ENCODE assay signal across 8 cellular contexts in the genomic region with DNA sequence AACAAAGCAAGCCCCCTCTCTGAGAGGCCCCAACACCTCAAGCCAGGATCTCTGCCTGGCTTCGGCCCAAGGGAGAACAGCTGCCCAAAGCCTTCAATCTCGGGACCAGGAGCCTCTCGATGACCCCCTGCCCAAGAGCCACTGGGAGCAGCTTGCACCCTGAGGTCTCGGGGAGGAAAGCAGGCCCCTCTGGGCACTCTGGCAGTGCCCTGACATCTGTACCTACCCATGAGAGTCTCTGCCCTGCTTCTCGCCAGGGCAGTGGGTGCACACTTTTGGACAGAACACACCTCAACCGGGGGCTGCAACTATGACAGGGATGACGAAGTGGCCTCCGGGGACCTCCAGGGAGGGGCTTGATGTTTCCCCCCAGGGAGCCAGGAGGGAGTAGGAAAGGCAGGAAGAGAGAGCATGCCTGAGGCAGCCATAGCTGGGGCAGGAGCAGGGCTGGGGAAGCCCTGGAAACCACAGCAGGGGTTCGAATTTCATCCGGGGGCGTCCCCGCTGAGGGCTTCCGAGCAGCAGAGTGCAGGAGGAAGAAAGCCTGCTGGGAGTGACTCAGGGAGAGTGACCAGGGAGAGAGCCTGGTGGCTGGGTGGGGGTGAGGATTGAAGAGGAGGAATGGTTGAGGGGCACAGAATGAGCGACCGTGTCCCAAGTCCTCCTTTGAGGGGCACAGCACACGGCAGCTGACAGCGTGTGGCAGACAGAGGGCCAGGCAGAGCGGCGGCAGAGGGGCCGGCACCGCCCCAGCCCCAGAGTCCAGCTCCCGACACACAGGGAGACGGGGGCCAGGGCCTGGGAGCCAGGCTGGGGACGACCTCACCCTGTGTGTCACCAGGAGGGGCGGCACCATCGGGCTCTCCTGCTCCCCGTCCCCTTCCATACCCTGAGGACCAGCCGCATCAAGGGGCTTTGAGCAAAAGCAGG. TPM values are rescaled to one million over a fixed set of nuclear protein-coding genes. Genes with fewer than 3 reads are reported as not detected.
DNase-seq lines count a peak whose midpoint lies in the region; FAIRE-seq and TF ChIP-seq lines count a peak whose summit lies in the region.

No MANE protein-coding gene starts in this region.

- H3K4me1 ChIP-seq in Loucy (ENCODE audit: insufficient read depth, low read length, poor library complexity, severe bottlenecking), result peaks cover 36% of the 10 kb centered on the region
- H3K4me1 ChIP-seq in kidney (ENCODE audit: control insufficient read depth in 1 of 2, insufficient read depth in 1 of 2, low read depth in 1 of 2, low read length in 2 of 2), result peaks cover 0 to 7% of the 10 kb centered on the region in 2 donors
- peaks cover 2 to 29% (median 24%) of the 10 kb centered on the region in 5 donors for H3K4me1 ChIP-seq in subcutaneous abdominal adipose tissue (ENCODE audit: control insufficient read depth in 5 of 5, insufficient read depth in 5 of 5, low read length in 5 of 5)

- H3K36me3 ChIP-seq in Loucy (ENCODE audit: insufficient read depth, low read length) (peaks cover 21% of the 10 kb centered on the region; the same call in 1 of the 2 replicates), kidney (ENCODE audit: control insufficient read depth in 1 of 2, insufficient read depth in 2 of 2, low read length in 2 of 2) (peaks cover 4% of the 10 kb centered on the region in 2 donors), subcutaneous abdominal adipose tissue (ENCODE audit: control insufficient read depth in 5 of 5, insufficient read depth in 5 of 5, low read length in 5 of 5) (peaks cover 0 to 22% (median 15%) of the 10 kb centered on the region in 5 donors)

- peaks cover 52% of the 10 kb centered on the region for H4K20me1 ChIP-seq in Loucy (ENCODE audit: insufficient read depth, low read length, poor library complexity, severe bottlenecking)

- H3K27me3 ChIP-seq in Loucy (ENCODE audit: insufficient read depth, low read length, poor library complexity, severe bottlenecking), result no peaks in the 10 kb centered on the region
- H3K27me3 ChIP-seq in subcutaneous abdominal adipose tissue (ENCODE audit: control insufficient read depth in 5 of 5, insufficient read depth in 4 of 5, low read length in 5 of 5), result peaks cover 0 to 4% (median 0%) of the 10 kb centered on the region in 5 donors

- H2AFZ ChIP-seq in Loucy (ENCODE audit: low read length), result no peak overlapping the region

- H3K9ac ChIP-seq in Loucy (ENCODE audit: low read depth, low read length, poor library complexity, severe bottlenecking) (peak overlapping the region; percentile 82), kidney (ENCODE audit: low read length in 2 of 2) (no peak overlapping the region), subcutaneous abdominal adipose tissue (ENCODE audit: low read length in 5 of 5) (peak overlapping the region in 3 of 5 donors; percentile 50 to 66 (median 54))

- H3K4me3 ChIP-seq in Loucy (ENCODE audit: low read length, poor library complexity, severe bottlenecking) (peak overlapping the region; percentile 78), astrocyte of the cerebellum (ENCODE audit: low read depth, low read length) (peak overlapping the region; percentile 53), kidney (ENCODE audit: low read length in 2 of 2) (peak overlapping the region; percentile 42 to 53), subcutaneous abdominal adipose tissue (ENCODE audit: low read depth in 1 of 5, low read length in 5 of 5) (peak overlapping the region; percentile 52 to 77 (median 68))

- FAIRE-seq in kidney (lab: Jason Lieb, UNC), result no peak

- intact Hi-C loops in kidney (cut with DNase I), result no loop called here

- in situ Hi-C loops in astrocyte of the cerebellum (cut with HindIII; ENCODE audit: low sequenced_read_pairs), result no loop called here

- peak; percentile 84 for DNase-seq in ELR (ENCODE audit: low read depth)
- no peak for DNase-seq in astrocyte of the cerebellum (ENCODE audit: low read depth)
- DNase-seq in kidney, result peak; percentile 74
- no peak for DNase-seq in MV-4-11 (lab: John Stamatoyannopoulos, UW)
- DNase-seq in CD1c-positive myeloid dendritic cell (ENCODE audit: extremely low spot score), result no peak
- no peak for DNase-seq in cerebellar cortex (ENCODE audit: low spot score)

- TF ChIP-seq CTCF in Loucy (conservative IDR thresholded peaks at IDR 0.05; ENCODE audit: low read length) (no peak), astrocyte of the cerebellum (IDR thresholded peaks at IDR 0.05; ENCODE audit: low read depth, low read length, missing control alignments) (no peak), kidney (IDR thresholded peaks at IDR 0.05; ENCODE audit: borderline replicate concordance, extremely low read depth, insufficient read depth) (no peak)

- H3K27ac ChIP-seq in kidney (ENCODE audit: low read depth in 2 of 2, low read length in 2 of 2) (no peak overlapping the region), subcutaneous abdominal adipose tissue (ENCODE audit: low read depth, low read length) (no peak overlapping the region)

- H3F3A ChIP-seq in Loucy (ENCODE audit: low read depth), result no peaks in the 10 kb centered on the region

- H3K4me2 ChIP-seq in Loucy (ENCODE audit: low read depth, low read length, poor library complexity, severe bottlenecking), result peak overlapping the region; percentile 81

- H3K9me3 ChIP-seq in Loucy (ENCODE audit: insufficient read depth, low read depth, low read length), result no peaks in the 10 kb centered on the region
- no peaks in the 10 kb centered on the region for H3K9me3 ChIP-seq in kidney (ENCODE audit: control insufficient read depth in 1 of 2, low read length in 2 of 2)
- H3K9me3 ChIP-seq in subcutaneous abdominal adipose tissue (ENCODE audit: control insufficient read depth in 5 of 5, low read length in 5 of 5), result no peaks in the 10 kb centered on the region

- H3K9me2 ChIP-seq in Loucy (replicated peaks; ENCODE audit: low read depth, low read length), result no peaks in the 10 kb centered on the region

- H3K79me2 ChIP-seq in Loucy (ENCODE audit: insufficient read depth, low read length), result peaks cover 64% of the 10 kb centered on the region

RNA-seq across cellular contexts. Expression of gene LPCAT1, which starts 1.8 kb away (rescaled TPM):
- 46.5 TPM for total RNA-seq in kidney
- 22.2 TPM for polyA plus RNA-seq in kidney (ENCODE audit: insufficient read depth, low read depth, low replicate concordance)

Comparison
In these comparisons a context has a peak if more than half of its experiments do, and no peak if none do; other contexts are left out.
1. DNase-seq: peak in ELR (single experiment) and kidney (single experiment); none in astrocyte of the cerebellum (single experiment), MV-4-11 (single experiment), CD1c-positive myeloid dendritic cell (single experiment) and cerebellar cortex (single experiment).
2. H3K9ac ChIP-seq: peak in Loucy (single experiment) and subcutaneous abdominal adipose tissue (3 of 5); none in kidney (0 of 2).
3. Peak in every context shown above with its lines, with median percentiles within 50 percentile points of each other: H3K4me3 ChIP-seq.